Comparison of ENCODE assay signal across 11 cellular contexts in the genomic region with DNA sequence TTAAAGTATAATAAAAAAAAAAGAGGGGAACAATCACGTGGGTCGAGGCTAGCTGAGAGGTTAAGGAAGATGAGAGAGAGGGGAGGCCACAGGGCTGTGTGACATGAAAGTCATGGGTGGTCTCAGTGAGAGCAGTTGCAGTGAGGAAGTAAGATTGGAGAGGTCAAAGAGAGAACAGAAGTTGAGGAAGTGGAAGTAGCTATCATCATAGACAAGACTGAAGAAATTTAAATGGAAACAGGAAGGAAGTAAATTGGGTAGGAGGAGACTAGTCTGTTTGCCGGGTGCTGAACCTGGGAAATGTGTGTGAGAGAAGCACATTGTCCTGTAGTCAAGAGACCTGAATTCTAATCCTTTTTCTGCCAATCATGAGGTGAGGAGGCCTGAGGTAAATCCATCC.
DNase-seq lines count a peak whose midpoint lies in the region; ATAC-seq, FAIRE-seq and TF ChIP-seq lines count a peak whose summit lies in the region.
"Had no signal": no experiment of that assay in that cellular context is flagged by ENCODE, and none has a peak within 500 bp of the region (broad histone marks: within the 10 kb centered on the region; RNA-seq: fewer than 3 reads in every experiment).

No MANE protein-coding gene starts in this region.

- TF ChIP-seq CTCF in GM23338 (conservative IDR thresholded peaks at IDR 0.05; ENCODE audit: low read depth in 2 of 2) (no peak), HepG2 (CRISPR knock-in tag; IDR thresholded peaks at IDR 0.05) (no peak), gastrocnemius medialis (IDR thresholded peaks at IDR 0.05 in 4 of 5, conservative IDR thresholded peaks at IDR 0.05 in 1 of 5) (no peak)

- H3K27ac ChIP-seq in GM23338 (ENCODE audit: low read depth) (no peak overlapping the region), HepG2 (ENCODE audit: extremely low read length, insufficient read depth, low read length) (no peak overlapping the region), gastrocnemius medialis (no peak overlapping the region)
- H3K27ac ChIP-seq: dorsolateral prefrontal cortex, SK-N-MC had no signal

- no peak overlapping the region for H3K4me3 ChIP-seq in GM23338
- no peak overlapping the region for H3K4me3 ChIP-seq in HepG2 (replicated peaks in 1 of 3; ENCODE audit: insufficient read depth in 1 of 3, low read depth in 2 of 3, low read length in 3 of 3)
- no peak overlapping the region for H3K4me3 ChIP-seq in gastrocnemius medialis
- H3K4me3 ChIP-seq: dorsolateral prefrontal cortex, SK-N-MC had no signal

- no peak overlapping the region for H3K4me2 ChIP-seq in GM23338
- no peak overlapping the region for H3K4me2 ChIP-seq in HepG2 (ENCODE audit: low read depth, low read length)

- H3K9me3 Mint-ChIP-seq in GM23338: no peaks in the 10 kb centered on the region; the same call in 2 of the 3 replicates

- peaks cover 2% of the 10 kb centered on the region; the same call in 1 of the 3 replicates for H3K4me1 Mint-ChIP-seq in GM23338

- no peak overlapping the region for H3K4me3 Mint-ChIP-seq in GM23338

- ATAC-seq in GM23338 (no peak), HepG2 (no peak), HG03108 (IDR thresholded peaks at IDR 0.05; ENCODE audit: unreplicated experiment) (no peak), GM19467 (IDR thresholded peaks at IDR 0.05; ENCODE audit: unreplicated experiment) (no peak), gastrocnemius medialis (no peak), HG03025 (IDR thresholded peaks at IDR 0.05; ENCODE audit: low FRiP score, unreplicated experiment) (no peak)

- no peak overlapping the region for H3K9ac ChIP-seq in HepG2 (ENCODE audit: insufficient read depth, low read depth, low read length)

- CTCF ChIA-PET in HepG2 (lab: Yijun Ruan, JAX; ENCODE audit: low intra/inter-chr PET ratio, low total read pairs): no interaction called here

- H3F3A ChIP-seq in GM23338 (replicated peaks; ENCODE audit: low read depth): no peaks in the 10 kb centered on the region

- H3K9me3 ChIP-seq in HepG2 (ENCODE audit: low read length) (no peaks in the 10 kb centered on the region), gastrocnemius medialis (no peaks in the 10 kb centered on the region)

- no peaks in the 10 kb centered on the region for H4K20me1 ChIP-seq in GM23338 (replicated peaks; ENCODE audit: insufficient read depth)
- no peaks in the 10 kb centered on the region for H4K20me1 ChIP-seq in HepG2 (ENCODE audit: insufficient read depth, low read length)

- in situ Hi-C loops in HepG2 (cut with HindIII; ENCODE audit: extremely low pct_ligation_motif_present, low pct_unique_long_range_greater_than_20kb) (no loop called here), gastrocnemius medialis (cut with MboI; ENCODE audit: low sequenced_read_pairs in 4 of 4) (no loop called here)

- 0 out of 2 replicates have a peak overlapping the region, but pooled peaks have one; percentile 28 for H2AFZ ChIP-seq in GM23338
- H2AFZ ChIP-seq in HepG2 (ENCODE audit: low read length): no peak overlapping the region

- no peak for TF ChIP-seq EP300 in HepG2 (IDR thresholded peaks at IDR 0.05; ENCODE audit: low read depth in 2 of 2, low read length in 2 of 2)
- no peak for TF ChIP-seq EP300 in HepG2 (CRISPR knock-in tag; IDR thresholded peaks at IDR 0.05; ENCODE audit: borderline replicate concordance)

- no peak for TF ChIP-seq POLR2A in HepG2 (IDR thresholded peaks at IDR 0.05; ENCODE audit: insufficient read depth in 1 of 2, low read depth in 2 of 2, low read length in 2 of 2)
- no peak for TF ChIP-seq POLR2A in gastrocnemius medialis (IDR thresholded peaks at IDR 0.05)

- H3K36me3 ChIP-seq in GM23338 (ENCODE audit: insufficient read depth) (no peaks in the 10 kb centered on the region), HepG2 (replicated peaks in 1 of 2; ENCODE audit: control insufficient read depth in 1 of 2, insufficient read depth in 2 of 2, low read length in 2 of 2) (no peaks in the 10 kb centered on the region), gastrocnemius medialis (no peaks in the 10 kb centered on the region)

- H3K36me3 Mint-ChIP-seq in GM23338 (ENCODE audit: low read depth): no peaks in the 10 kb centered on the region

- no peak for TF ChIP-seq RAD21 in HepG2 (CRISPR knock-in tag; IDR thresholded peaks at IDR 0.05)

- H3K27me3 ChIP-seq in GM23338 (ENCODE audit: insufficient read depth) (no peaks in the 10 kb centered on the region), HepG2 (ENCODE audit: control insufficient read depth in 1 of 2, insufficient read depth in 2 of 2, low read length in 2 of 2) (peaks cover 0 to 12% of the 10 kb centered on the region in 2 experiments; a peak in 2 of 5 replicates), gastrocnemius medialis (no peaks in the 10 kb centered on the region)
- H3K27me3 ChIP-seq: dorsolateral prefrontal cortex had no signal

- H3K27ac Mint-ChIP-seq in GM23338: no peak overlapping the region

- peaks cover 3% of the 10 kb centered on the region for H3K27me3 Mint-ChIP-seq in GM23338 (ENCODE audit: insufficient read depth, low read depth, poor library complexity)

- no peaks in the 10 kb centered on the region for H3K4me1 ChIP-seq in GM23338 (ENCODE audit: insufficient read depth)
- no peaks in the 10 kb centered on the region for H3K4me1 ChIP-seq in HepG2 (ENCODE audit: insufficient read depth, low read length)
- H3K4me1 ChIP-seq in gastrocnemius medialis: peaks cover 0 to 4% of the 10 kb centered on the region in 2 donors

- intact Hi-C loops in HepG2 (cut with micrococcal nuclease; ENCODE audit: unreplicated experiment): no loop called here
- intact Hi-C loops in gastrocnemius medialis (cut with DNase I; ENCODE audit: low total_unique reads): no loop called here

- no peak for FAIRE-seq in HepG2 (lab: Jason Lieb, UNC)

- H3K9me2 ChIP-seq in GM23338 (ENCODE audit: insufficient read depth): peaks cover 8% of the 10 kb centered on the region; the same call in 1 of the 2 replicates

- POLR2A ChIA-PET in HepG2 (lab: Yijun Ruan, JAX): no interaction called here

- BruUV-seq in HepG2 (replicated peaks; lab: Mats Ljungman, UMichigan): no TSS peak

- DNase-seq in CD1c-positive myeloid dendritic cell (ENCODE audit: extremely low spot score) (peak; percentile 74), GM23338 (ENCODE audit: low spot score) (no peak), SIG-M5 treated with dmso at 0.1 percent for 504 hours (lab: John Stamatoyannopoulos, UW; ENCODE audit: unreplicated experiment) (peak; percentile 94), HepG2 (ENCODE audit: low spot score) (no peak), gastrocnemius medialis (no peak)
- DNase-seq: amygdala, dorsolateral prefrontal cortex had no signal

- no peaks in the 10 kb centered on the region for H3K79me2 ChIP-seq in GM23338 (replicated peaks; ENCODE audit: insufficient read depth)
- H3K79me2 ChIP-seq in HepG2 (ENCODE audit: insufficient read depth, low read length): no peaks in the 10 kb centered on the region

- WGBS in HepG2 (ENCODE audit: low lambda C conversion rate): under 1% methylated on average over 3 of the region's 3 CpGs

TF ChIP-seq in GM23338, 12 proteins besides CTCF, POLR2A, EP300 and RAD21 (continues in another document):
- TF ChIP-seq POLR2AphosphoS5 (IDR thresholded peaks at IDR 0.05; ENCODE audit: low read depth): no peak
- TF ChIP-seq JUNB (IDR thresholded peaks at IDR 0.05; ENCODE audit: unreplicated experiment): no peak
- TF ChIP-seq, protein P1, sequence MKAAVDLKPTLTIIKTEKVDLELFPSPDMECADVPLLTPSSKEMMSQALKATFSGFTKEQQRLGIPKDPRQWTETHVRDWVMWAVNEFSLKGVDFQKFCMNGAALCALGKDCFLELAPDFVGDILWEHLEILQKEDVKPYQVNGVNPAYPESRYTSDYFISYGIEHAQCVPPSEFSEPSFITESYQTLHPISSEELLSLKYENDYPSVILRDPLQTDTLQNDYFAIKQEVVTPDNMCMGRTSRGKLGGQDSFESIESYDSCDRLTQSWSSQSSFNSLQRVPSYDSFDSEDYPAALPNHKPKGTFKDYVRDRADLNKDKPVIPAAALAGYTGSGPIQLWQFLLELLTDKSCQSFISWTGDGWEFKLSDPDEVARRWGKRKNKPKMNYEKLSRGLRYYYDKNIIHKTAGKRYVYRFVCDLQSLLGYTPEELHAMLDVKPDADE (IDR thresholded peaks at IDR 0.05): no peak
- TF ChIP-seq ZNF331 (CRISPR knock-in tag; IDR thresholded peaks at IDR 0.05; ENCODE audit: low read depth): no peak
- TF ChIP-seq EZH2phosphoT487 (IDR thresholded peaks at IDR 0.05; ENCODE audit: unreplicated experiment): no peak

TF ChIP-seq in HepG2, 621 proteins besides CTCF, POLR2A, EP300 and RAD21 (continues in another document):
- TF ChIP-seq ZNF749 (CRISPR knock-in tag; IDR thresholded peaks at IDR 0.05; ENCODE audit: borderline replicate concordance) (no peak), MEIS1 (CRISPR knock-in tag; IDR thresholded peaks at IDR 0.05; ENCODE audit: borderline replicate concordance) (no peak), BRCA1 (CRISPR knock-in tag; IDR thresholded peaks at IDR 0.05) (no peak), ZNF883 (CRISPR knock-in tag; IDR thresholded peaks at IDR 0.05; ENCODE audit: not compliant biosample characterization) (no peak)
- TF ChIP-seq, protein P2, sequence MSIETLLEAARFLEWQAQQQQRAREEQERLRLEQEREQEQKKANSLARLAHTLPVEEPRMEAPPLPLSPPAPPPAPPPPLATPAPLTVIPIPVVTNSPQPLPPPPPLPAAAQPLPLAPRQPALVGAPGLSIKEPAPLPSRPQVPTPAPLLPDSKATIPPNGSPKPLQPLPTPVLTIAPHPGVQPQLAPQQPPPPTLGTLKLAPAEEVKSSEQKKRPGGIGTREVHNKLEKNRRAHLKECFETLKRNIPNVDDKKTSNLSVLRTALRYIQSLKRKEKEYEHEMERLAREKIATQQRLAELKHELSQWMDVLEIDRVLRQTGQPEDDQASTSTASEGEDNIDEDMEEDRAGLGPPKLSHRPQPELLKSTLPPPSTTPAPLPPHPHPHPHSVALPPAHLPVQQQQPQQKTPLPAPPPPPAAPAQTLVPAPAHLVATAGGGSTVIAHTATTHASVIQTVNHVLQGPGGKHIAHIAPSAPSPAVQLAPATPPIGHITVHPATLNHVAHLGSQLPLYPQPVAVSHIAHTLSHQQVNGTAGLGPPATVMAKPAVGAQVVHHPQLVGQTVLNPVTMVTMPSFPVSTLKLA (IDR thresholded peaks at IDR 0.05): peak; percentile 28; the same call in 1 of the 2 replicates

Comparison
In these comparisons a context has a peak if more than half of its experiments do, and no peak if none do; other contexts are left out.
1. DNase-seq: peak in CD1c-positive myeloid dendritic cell (single experiment) and SIG-M5 treated with dmso at 0.1 percent for 504 hours (single experiment); none in GM23338 (single experiment), HepG2 (single experiment) and gastrocnemius medialis (0 of 2).